Comparison of ENCODE assay signal across 1 cellular context in genomic region chr3:49471856-49472495, GRCh38.
TF ChIP-seq lines count a peak whose summit lies in the region.

No MANE protein-coding gene starts in this region.

TF ChIP-seq in K562, 482 proteins besides CTCF, POLR2A, EP300 and RAD21:
- TF ChIP-seq CBFA2T3 (IDR thresholded peaks at IDR 0.05) (peak; percentile 84), DPF2 (IDR thresholded peaks at IDR 0.05) (peak; percentile 59), TRIM24 (IDR thresholded peaks at IDR 0.05) (no peak; a peak in 1 of 4 replicates), TBL1XR1 (IDR thresholded peaks at IDR 0.05; ENCODE audit: low read length in 2 of 2) (no peak), PHF21A (IDR thresholded peaks at IDR 0.05; ENCODE audit: borderline replicate concordance, low read depth) (no peak), SMC3 (conservative IDR thresholded peaks at IDR 0.05; ENCODE audit: insufficient read depth, low read depth, low read length) (no peak), TARDBP (IDR thresholded peaks at IDR 0.05) (no peak), MED1 (CRISPR knock-in tag; IDR thresholded peaks at IDR 0.05; ENCODE audit: borderline replicate concordance) (no peak), KDM1A (IDR thresholded peaks at IDR 0.05) (peak; percentile 14 to 25; a peak in 1 of 4 replicates), ZBTB34 (CRISPR knock-in tag; IDR thresholded peaks at IDR 0.05) (no peak), SMARCC2 (IDR thresholded peaks at IDR 0.05; ENCODE audit: low read depth) (no peak), ZNF24 (IDR thresholded peaks at IDR 0.05) (no peak), SLC30A9 (CRISPR knock-in tag; IDR thresholded peaks at IDR 0.05) (no peak), HIVEP1 (CRISPR knock-in tag; IDR thresholded peaks at IDR 0.05) (no peak), CBFA2T2 (conservative IDR thresholded peaks at IDR 0.05) (peak; percentile 72), BCOR (IDR thresholded peaks at IDR 0.05) (no peak), POLR2AphosphoS2 (IDR thresholded peaks at IDR 0.05; ENCODE audit: low read length) (no peak), PHF8 (IDR thresholded peaks at IDR 0.05; ENCODE audit: borderline replicate concordance, low read length) (no peak), ZNF668 (CRISPR knock-in tag; IDR thresholded peaks at IDR 0.05) (no peak), ATF7 (IDR thresholded peaks at IDR 0.05) (no peak), ZNF780A (CRISPR knock-in tag; IDR thresholded peaks at IDR 0.05) (no peak), PRDM10 (IDR thresholded peaks at IDR 0.05; ENCODE audit: partially characterized antibody) (peak; percentile 71), RBFOX2 (IDR thresholded peaks at IDR 0.05; ENCODE audit: low read depth, low read length) (no peak), ELF4 (CRISPR knock-in tag; IDR thresholded peaks at IDR 0.05) (no peak), TCF3 (CRISPR knock-in tag; IDR thresholded peaks at IDR 0.05) (peak; percentile 63), ZNF79 (CRISPR knock-in tag; IDR thresholded peaks at IDR 0.05; ENCODE audit: low read depth) (no peak), TEAD4 (IDR thresholded peaks at IDR 0.05; ENCODE audit: low read length) (0 out of 2 replicates have a peak, but pooled peaks have one; percentile 38), TEAD4 (CRISPR knock-in tag; IDR thresholded peaks at IDR 0.05; ENCODE audit: borderline replicate concordance) (no peak), CREB1 (IDR thresholded peaks at IDR 0.05) (no peak), CREB1 (CRISPR knock-in tag; IDR thresholded peaks at IDR 0.05) (no peak), TAF1 (IDR thresholded peaks at IDR 0.05; ENCODE audit: control insufficient read depth, extremely low read depth, insufficient read depth, low read length, severe bottlenecking) (peak; percentile 21), GTF2B (IDR thresholded peaks at IDR 0.05; ENCODE audit: extremely low read depth, insufficient read length) (no peak), NFXL1 (CRISPR knock-in tag; IDR thresholded peaks at IDR 0.05) (no peak), NFE2L1 (tag; IDR thresholded peaks at IDR 0.05; ENCODE audit: borderline replicate concordance, low read depth) (no peak), NFIC (IDR thresholded peaks at IDR 0.05) (peak; percentile 39), ATF3 (IDR thresholded peaks at IDR 0.05) (no peak), ATF3 (CRISPR knock-in tag; conservative IDR thresholded peaks at IDR 0.05) (no peak), ARID1B (IDR thresholded peaks at IDR 0.05) (peak; percentile 61; the same call in 1 of the 2 replicates), ZNF134 (CRISPR knock-in tag; conservative IDR thresholded peaks at IDR 0.05) (no peak), NFRKB (IDR thresholded peaks at IDR 0.05; ENCODE audit: low read depth) (no peak), ZNF311 (CRISPR knock-in tag; IDR thresholded peaks at IDR 0.05) (no peak), NCOR1 (IDR thresholded peaks at IDR 0.05) (peak; percentile 67), ZNF143 (CRISPR knock-in tag; IDR thresholded peaks at IDR 0.05) (no peak), WHSC1 (IDR thresholded peaks at IDR 0.05; ENCODE audit: low read length) (no peak), AFF4 (CRISPR knock-in tag; IDR thresholded peaks at IDR 0.05) (no peak), ZNF655 (CRISPR knock-in tag; IDR thresholded peaks at IDR 0.05) (no peak), ZFP91 (CRISPR knock-in tag; IDR thresholded peaks at IDR 0.05) (no peak), ZFP36 (IDR thresholded peaks at IDR 0.05; ENCODE audit: low read depth, low read length, partially characterized antibody) (no peak), ZKSCAN1 (IDR thresholded peaks at IDR 0.05; ENCODE audit: low read depth, low read length) (no peak), SUPT5H (IDR thresholded peaks at IDR 0.05) (0 out of 2 replicates have a peak, but pooled peaks have one; percentile 28), YY1 (IDR thresholded peaks at IDR 0.05; ENCODE audit: borderline replicate concordance in 1 of 3, control insufficient read depth in 1 of 3, extremely low read depth in 1 of 3, insufficient read depth in 3 of 3, insufficient read length in 1 of 3, insufficient replicate concordance in 2 of 3, low read depth in 1 of 3, low read length in 2 of 3) (no peak), TAL1 (IDR thresholded peaks at IDR 0.05) (peak; percentile 39; the same call in 1 of the 2 replicates), PKNOX1 (IDR thresholded peaks at IDR 0.05) (peak; percentile 38; the same call in 1 of the 2 replicates)
TF ChIP-seq in K562: peak in this region for 14.
